11 cellular contexts compared by ENCODE assay signal in the genomic region with DNA sequence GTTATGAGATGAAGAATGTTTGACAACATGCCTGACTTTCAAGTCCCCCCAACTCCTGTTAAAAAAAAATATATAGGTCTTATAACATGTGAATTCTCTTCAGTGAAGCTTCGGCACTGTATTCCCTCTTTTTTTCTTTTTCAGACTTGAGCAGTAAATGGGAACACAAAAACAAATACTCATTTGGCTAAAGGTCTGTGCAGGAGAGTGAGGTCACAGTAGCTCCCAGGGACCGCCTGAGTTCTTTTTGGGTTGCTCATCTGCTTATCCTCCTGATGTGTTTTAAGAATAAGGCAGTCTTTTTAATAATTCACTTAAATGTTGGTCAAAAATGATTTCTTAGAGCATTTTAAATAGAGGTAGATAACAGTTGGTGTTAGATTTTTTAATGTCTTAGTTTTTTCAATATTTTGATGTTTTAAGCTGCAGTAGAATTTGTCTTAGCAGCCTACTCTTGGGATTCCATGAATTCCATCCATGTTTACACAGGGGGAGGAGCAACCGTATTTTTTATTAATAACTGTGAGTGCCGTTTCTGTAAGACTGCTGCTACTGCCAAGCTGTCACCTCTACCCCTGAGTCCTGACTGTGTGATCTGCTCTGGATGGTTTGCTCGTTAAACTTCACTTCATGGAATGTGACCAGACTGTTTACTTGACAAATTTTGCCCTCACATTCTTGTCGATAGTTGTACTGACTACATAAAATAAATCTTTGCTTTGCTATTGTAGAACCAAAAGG. TPM values are rescaled to one million over a fixed set of nuclear protein-coding genes. Genes with fewer than 3 reads are reported as not detected.
DNase-seq lines count a peak whose midpoint lies in the region; ATAC-seq and TF ChIP-seq lines count a peak whose summit lies in the region.
"Had no signal": no experiment of that assay in that cellular context is flagged by ENCODE, and none has a peak within 500 bp of the region (broad histone marks: within the 10 kb centered on the region; RNA-seq: fewer than 3 reads in every experiment).

No MANE protein-coding gene starts in this region.

- WGBS in heart right ventricle, 2 donors: 20 to 25% methylated on average over 6 of the region's 6 CpGs

- H3K36me3 ChIP-seq in heart right ventricle: peaks cover 0 to 93% (median 12%) of the 10 kb centered on the region in 9 donors

- peaks cover 99% of the 10 kb centered on the region for H3K36me3 Mint-ChIP-seq in activated T-helper 17 cell treated with anti-CD3 and anti-CD28 coated beads, Interleukin-2, amount 50 U/mL, for 72 hours (ENCODE audit: low read depth)

- H3K4me1 Mint-ChIP-seq in activated T-helper 17 cell treated with anti-CD3 and anti-CD28 coated beads, Interleukin-2, amount 50 U/mL, for 72 hours: peaks cover 37% of the 10 kb centered on the region

- H3K27me3 ChIP-seq in heart right ventricle: no peaks in the 10 kb centered on the region

- no peak for ATAC-seq in activated T-helper 17 cell treated with anti-CD3 and anti-CD28 coated beads, Interleukin-2, amount 50 U/mL, for 72 hours (replicated peaks)
- peak in 6 of 8 donors; percentile 46 to 55 (median 50) for ATAC-seq in heart right ventricle
- ATAC-seq in sciatic nerve: peak; percentile 86
- no peak for ATAC-seq in HG03565 (IDR thresholded peaks at IDR 0.05; ENCODE audit: unreplicated experiment)

- peak; percentile 85 for DNase-seq in EL
- DNase-seq in heart right ventricle: no peak
- DNase-seq in sciatic nerve (ENCODE audit: low spot score): no peak
- no peak for DNase-seq in GM20000 (ENCODE audit: low spot score)
- DNase-seq in 8988T: no peak
- DNase-seq in NCI-H2029 treated with DMSO at 0.1 percent for 48 hours (lab: John Stamatoyannopoulos, UW): no peak
- DNase-seq: activated CD4-positive, alpha-beta T cell treated with anti-CD3 and anti-CD28 coated beads for 1 hour; NCI-H1694 treated with DMSO at 0.1 percent for 48 hours had no signal

- H3K4me3 ChIP-seq in heart right ventricle: peak overlapping the region in 3 of 10 donors; percentile 7 to 12 (median 10)

- peak overlapping the region in 8 of 10 donors; percentile 31 to 71 (median 46) for H3K27ac ChIP-seq in heart right ventricle

- peaks cover 35 to 91% (median 77%) of the 10 kb centered on the region in 9 donors for H3K4me1 ChIP-seq in heart right ventricle

- H3K9me3 ChIP-seq in heart right ventricle: no peaks in the 10 kb centered on the region

- peak overlapping the region; percentile 3 for H3K4me3 Mint-ChIP-seq in activated T-helper 17 cell treated with anti-CD3 and anti-CD28 coated beads, Interleukin-2, amount 50 U/mL, for 72 hours

- no peaks in the 10 kb centered on the region for H3K9me3 Mint-ChIP-seq in activated T-helper 17 cell treated with anti-CD3 and anti-CD28 coated beads, Interleukin-2, amount 50 U/mL, for 72 hours

- peak overlapping the region; percentile 44 for H3K27ac Mint-ChIP-seq in activated T-helper 17 cell treated with anti-CD3 and anti-CD28 coated beads, Interleukin-2, amount 50 U/mL, for 72 hours

- intact Hi-C loops in heart right ventricle (cut with DNase I): loop anchor here in 3 of 10 donors (5.0 to 10.0 kb wide), 3 partner anchors 45 to 863 kb away; partner anchors contain the start of genes MARCHF2 (in 1 of the 3) and ZNF559 (in 1 of the 3)
- intact Hi-C loops in sciatic nerve (cut with DNase I): no loop called here

- TF ChIP-seq CTCF in heart right ventricle (IDR thresholded peaks at IDR 0.05) (no peak), GM20000 (IDR thresholded peaks at IDR 0.05; ENCODE audit: extremely low read depth, missing control alignments) (no peak)

- H3K27me3 Mint-ChIP-seq in activated T-helper 17 cell treated with anti-CD3 and anti-CD28 coated beads, Interleukin-2, amount 50 U/mL, for 72 hours: no peaks in the 10 kb centered on the region

RNA-seq across cellular contexts. Expression of gene HNRNPM, which starts 14.9 kb away (rescaled TPM):
- total RNA-seq in activated T-helper 17 cell treated with anti-CD3 and anti-CD28 coated beads, Interleukin-2, amount 50 U/mL, for 72 hours: 100 to 1,000 TPM; 155 to 289 TPM
- total RNA-seq in heart right ventricle (100 to 1,000 TPM in 2 of 10 donors, 10 to 100 TPM in 8; 87.4 to 127 (median 93.9) TPM), sciatic nerve (154 TPM)
- 100 to 1,000 TPM in 1 of 2 donors, 10 to 100 TPM in 1; 48.5 to 123 TPM for polyA plus RNA-seq in heart right ventricle

RNA-seq across cellular contexts. Expression of gene PRAM1, which starts 42.8 kb away (rescaled TPM):
- 1 to 10 TPM; 1.1 to 2.9 TPM for total RNA-seq in activated T-helper 17 cell treated with anti-CD3 and anti-CD28 coated beads, Interleukin-2, amount 50 U/mL, for 72 hours
- 1 to 10 TPM in 2 of 10 donors, under 1 TPM in 8; 0.28 to 3.2 (median 0.52) TPM for total RNA-seq in heart right ventricle
- polyA plus RNA-seq in heart right ventricle: under 1 TPM; 0.36 to 0.66 TPM
- total RNA-seq in sciatic nerve: 8.8 TPM
- total RNA-seq: epithelial cell of proximal tubule had no signal

RNA-seq across cellular contexts. Expression of gene MARCHF2, which starts 46.6 kb away (rescaled TPM):
- total RNA-seq in activated T-helper 17 cell treated with anti-CD3 and anti-CD28 coated beads, Interleukin-2, amount 50 U/mL, for 72 hours: 10 to 100 TPM; 10.6 to 15.5 TPM
- total RNA-seq in heart right ventricle: 100 to 1,000 TPM in 1 of 10 donors, 10 to 100 TPM in 9; 70.4 to 104 (median 90.8) TPM
- 10 to 100 TPM; 49.2 to 67.5 TPM for polyA plus RNA-seq in heart right ventricle
- total RNA-seq in sciatic nerve: 44.7 TPM

RNA-seq across cellular contexts. Expression of gene ZNF414, which starts 54.3 kb away (rescaled TPM):
- 10 to 100 TPM; 18.4 to 19.1 TPM for total RNA-seq in activated T-helper 17 cell treated with anti-CD3 and anti-CD28 coated beads, Interleukin-2, amount 50 U/mL, for 72 hours
- total RNA-seq in heart right ventricle: 10 to 100 TPM; 11.7 to 20.9 (median 17.1) TPM
- polyA plus RNA-seq in heart right ventricle: 10 to 100 TPM; 19.7 to 34.3 TPM
- total RNA-seq in sciatic nerve: 22.2 TPM

Comparison
In these comparisons a context has a peak if more than half of its experiments do, and no peak if none do; other contexts are left out.
1. ATAC-seq: peak in heart right ventricle (6 of 8) and sciatic nerve (single experiment); none in activated T-helper 17 cell treated with anti-CD3 and anti-CD28 coated beads, Interleukin-2, amount 50 U/mL, for 72 hours (single experiment) and HG03565 (single experiment).